26 cellular contexts compared by ENCODE assay signal in the genomic region with DNA sequence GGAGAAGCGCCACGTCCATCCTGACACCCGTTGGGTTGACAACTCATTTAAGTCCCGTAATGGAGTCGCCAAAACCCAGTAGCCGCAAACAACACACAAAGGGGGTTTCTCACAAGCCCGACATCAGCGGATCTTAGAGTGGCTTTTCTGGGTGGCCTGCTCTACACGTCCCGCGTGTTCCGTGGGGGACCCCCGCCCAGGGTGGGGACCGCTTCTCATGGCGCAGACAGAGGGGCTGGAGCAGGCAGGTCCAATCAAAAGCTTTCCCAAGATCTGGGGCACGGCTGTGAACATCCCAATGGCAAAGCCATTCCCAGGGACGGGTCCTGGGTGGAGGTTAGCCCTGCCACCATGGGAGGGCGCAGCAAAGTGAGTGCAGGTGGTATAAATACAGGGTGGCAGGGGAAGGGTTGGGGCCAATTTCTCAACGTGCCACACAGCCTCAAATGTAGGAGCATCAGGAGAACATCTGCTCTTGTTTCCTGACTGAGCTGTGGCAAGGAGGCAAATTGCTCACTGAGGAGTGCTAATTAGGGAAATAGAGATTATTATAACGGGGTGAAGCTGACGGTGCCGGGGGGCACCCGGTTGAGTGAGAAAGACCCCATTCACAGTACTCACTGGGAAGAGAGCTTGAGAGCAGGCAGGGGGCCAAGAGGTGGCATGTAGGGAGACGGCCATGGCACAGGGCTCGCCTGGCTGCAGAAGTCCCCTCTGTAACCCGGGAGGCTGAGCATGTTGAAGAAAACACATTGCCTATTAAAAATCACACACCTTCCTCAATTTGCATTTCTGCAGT.
"Had no signal": no experiment of that assay in that cellular context is flagged by ENCODE, and none has a peak within 500 bp of the region (broad histone marks: within the 10 kb centered on the region; RNA-seq: fewer than 3 reads in every experiment).

No MANE protein-coding gene starts in this region.

- ATAC-seq: activated CD8-positive, alpha-beta T cell treated with anti-CD3 and anti-CD28 coated beads for 36 hours; Panc1; Right ventricle myocardium inferior; T-cell had no signal

- H3K27ac ChIP-seq: SK-N-MC had no signal

- H3K9me3 Mint-ChIP-seq: activated B cell treated with CpG ODN at 0.5 μM for 24 hours; activated CD4-positive, alpha-beta T cell treated with anti-CD3 and anti-CD28 coated beads, Interleukin-2, amount 10 ng/mL, durations not matched to agents 7 days and 5 days; activated CD8-positive, alpha-beta T cell treated with anti-CD3 and anti-CD28 coated beads for 36 hours; activated T-cell treated with anti-CD3 and anti-CD28 coated beads, Interleukin-2, amount 50 U/mL, for 24 hours; T-cell had no signal

- H3K36me3 Mint-ChIP-seq: T-cell had no signal

- H3K27ac Mint-ChIP-seq: activated B cell treated with CpG ODN at 0.5 μM for 24 hours; activated CD4-positive, alpha-beta T cell treated with anti-CD3 and anti-CD28 coated beads, Interleukin-2, amount 10 ng/mL, durations not matched to agents 7 days and 5 days; activated CD8-positive, alpha-beta T cell treated with anti-CD3 and anti-CD28 coated beads for 36 hours; activated T-cell treated with anti-CD3 and anti-CD28 coated beads, Interleukin-2, amount 50 U/mL, for 24 hours; T-cell had no signal

- H3K4me1 Mint-ChIP-seq: activated B cell treated with CpG ODN at 0.5 μM for 24 hours; activated CD4-positive, alpha-beta T cell treated with anti-CD3 and anti-CD28 coated beads, Interleukin-2, amount 10 ng/mL, durations not matched to agents 7 days and 5 days; T-cell had no signal

- H3K4me3 ChIP-seq: SK-N-MC had no signal

- DNase-seq: activated B cell treated with CpG ODN at 0.5 μM for 24 hours; activated CD4-positive, alpha-beta T cell treated with anti-CD3 and anti-CD28 coated beads for 1 hour; activated CD4-positive, alpha-beta T cell treated with anti-CD3 and anti-CD28 coated beads, Interleukin-2, amount 10 ng/mL, durations not matched to agents 7 days and 5 days; activated CD8-positive, alpha-beta T cell treated with anti-CD3 and anti-CD28 coated beads for 36 hours; activated gamma-delta T cell treated with Interleukin-2 at 50 U/mL for 16 hours; activated naive CD4-positive, alpha-beta T cell treated with anti-CD3 and anti-CD28 coated beads, Interleukin-2, amount 50 U/mL, for 16 hours; activated T-cell treated with anti-CD3 and anti-CD28 coated beads, Interleukin-2, amount 50 U/mL, for 24 hours; central memory CD4-positive, alpha-beta T cell; IMR-90; Kasumi-1; KBM-7; NCI-H1105 treated with DMSO at 0.1 percent for 48 hours; NCI-H1436 treated with DMSO at 0.1 percent for 48 hours; NCI-H1930; NCI-H345; NCI-H510A; NCI-H526 treated with DMSO at 0.1 percent for 48 hours; NCI-H82; OCI-M1; RPMI8226; T-cell; T-helper 2 cell; T1000 had no signal

- H3K4me3 Mint-ChIP-seq: activated B cell treated with CpG ODN at 0.5 μM for 24 hours; activated CD4-positive, alpha-beta T cell treated with anti-CD3 and anti-CD28 coated beads, Interleukin-2, amount 10 ng/mL, durations not matched to agents 7 days and 5 days; activated CD8-positive, alpha-beta T cell treated with anti-CD3 and anti-CD28 coated beads for 36 hours; activated T-cell treated with anti-CD3 and anti-CD28 coated beads, Interleukin-2, amount 50 U/mL, for 24 hours; T-cell had no signal

- H3K27me3 Mint-ChIP-seq: activated B cell treated with CpG ODN at 0.5 μM for 24 hours; activated CD4-positive, alpha-beta T cell treated with anti-CD3 and anti-CD28 coated beads, Interleukin-2, amount 10 ng/mL, durations not matched to agents 7 days and 5 days had no signal
